ENCODE assay signal across 16 cellular contexts in genomic region chr9:13020141-13020540, GRCh38.
"Had no signal": no experiment of that assay in that cellular context is flagged by ENCODE, and none has a peak within 500 bp of the region (broad histone marks: within the 10 kb centered on the region; RNA-seq: fewer than 3 reads in every experiment).

No MANE protein-coding gene starts in this region.

- H3K4me3 Mint-ChIP-seq: activated T-cell treated with anti-CD3 and anti-CD28 coated beads, Interleukin-2, amount 50 U/mL, for 4 hours; natural killer cell treated with Interleukin-12 subunit alpha and Interleukin-12 subunit beta and Interleukin-15 and Interleukin-18, amount 100 ng/mL, for 72 hours had no signal

- DNase-seq: activated CD4-positive, alpha-beta T cell treated with anti-CD3 and anti-CD28 coated beads, Interleukin-2, amount 50 U/mL, for 1 hour; activated CD4-positive, CD25-positive, alpha-beta regulatory T cell treated with anti-CD3 and anti-CD28 coated beads, Interleukin-2, amount 50 U/mL, for 72 hours; activated CD8-positive, alpha-beta memory T cell treated with anti-CD3 and anti-CD28 coated beads, Interleukin-2, amount 50 U/mL, for 4 hours; activated naive CD4-positive, alpha-beta T cell treated with anti-CD3 and anti-CD28 coated beads, Interleukin-2, amount 50 U/mL, for 16 hours; activated T-cell treated with anti-CD3 and anti-CD28 coated beads, Interleukin-2, amount 50 U/mL, for 4 hours; erythroblast; mesendoderm; nucleus accumbens; posterior cingulate gyrus; stimulated activated CD4-positive, alpha-beta T cell treated with anti-CD3 and anti-CD28 coated beads, Interleukin-2, amount 100 ng/mL, for 24 hours; stimulated activated naive CD8-positive, alpha-beta T cell treated with anti-CD3 and anti-CD28 coated beads, Interleukin-15, Interleukin-2, amounts not matched to agents 100 U/mL and 50 U/mL, for 24 hours; substantia nigra; T1000 had no signal

- ATAC-seq: activated T-cell treated with anti-CD3 and anti-CD28 coated beads, Interleukin-2, amount 50 U/mL, for 4 hours; natural killer cell treated with Interleukin-12 subunit alpha and Interleukin-12 subunit beta and Interleukin-15 and Interleukin-18, amount 100 ng/mL, for 72 hours; stimulated activated naive CD8-positive, alpha-beta T cell treated with anti-CD3 and anti-CD28 coated beads, Interleukin-15, Interleukin-2, amounts not matched to agents 100 U/mL and 50 U/mL, for 24 hours had no signal

- FAIRE-seq: bronchial epithelial cell had no signal

- H3K36me3 ChIP-seq: tibial nerve had no signal

- H3K36me3 Mint-ChIP-seq: natural killer cell treated with Interleukin-12 subunit alpha and Interleukin-12 subunit beta and Interleukin-15 and Interleukin-18, amount 100 ng/mL, for 72 hours had no signal

- H3K27ac ChIP-seq: tibial nerve had no signal

- H3K27me3 ChIP-seq: tibial nerve had no signal

- H3K27me3 Mint-ChIP-seq: natural killer cell treated with Interleukin-12 subunit alpha and Interleukin-12 subunit beta and Interleukin-15 and Interleukin-18, amount 100 ng/mL, for 72 hours had no signal

- H3K27ac Mint-ChIP-seq: natural killer cell treated with Interleukin-12 subunit alpha and Interleukin-12 subunit beta and Interleukin-15 and Interleukin-18, amount 100 ng/mL, for 72 hours had no signal

- H3K4me3 ChIP-seq: tibial nerve had no signal

- H3K9me3 ChIP-seq: tibial nerve had no signal
